ENCODE assay signal across 1 cellular context in genomic region chr21:18069875-18070274, GRCh38.
TF ChIP-seq lines count a peak whose summit lies in the region.

No MANE protein-coding gene starts in this region.

TF ChIP-seq in HepG2, 621 proteins besides CTCF, POLR2A, EP300 and RAD21 (continued from another document):
- TF ChIP-seq PCBP1 (IDR thresholded peaks at IDR 0.05; ENCODE audit: borderline replicate concordance, low read depth, low read length): 0 out of 2 replicates have a peak, but pooled peaks have one; percentile 40
- TF ChIP-seq HDAC6 (IDR thresholded peaks at IDR 0.05; ENCODE audit: low read depth, low read length): no peak
